22 cellular contexts compared by ENCODE assay signal in the genomic region with DNA sequence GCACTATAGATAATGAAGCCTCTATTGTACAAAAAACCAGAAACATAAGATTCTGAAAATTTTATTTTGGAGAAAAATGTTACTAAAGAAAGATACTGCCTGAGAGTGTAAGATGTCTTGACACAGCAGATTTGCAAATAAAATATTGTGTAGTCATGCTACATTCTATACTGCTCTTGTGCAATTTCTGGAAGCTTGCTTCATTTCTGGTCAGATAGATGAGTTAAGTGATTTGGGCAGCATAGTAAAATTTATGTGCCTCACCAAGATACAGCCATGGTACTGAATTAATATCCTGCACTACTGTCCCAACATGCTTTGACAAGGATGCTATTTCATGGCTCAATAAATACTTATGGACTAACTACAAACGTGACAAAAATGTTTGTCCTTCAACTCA. TPM values are rescaled to one million over a fixed set of nuclear protein-coding genes. Genes with fewer than 3 reads are reported as not detected.
DNase-seq lines count a peak whose midpoint lies in the region; ATAC-seq and TF ChIP-seq lines count a peak whose summit lies in the region.
"Had no signal": no experiment of that assay in that cellular context is flagged by ENCODE, and none has a peak within 500 bp of the region (broad histone marks: within the 10 kb centered on the region; RNA-seq: fewer than 3 reads in every experiment).

No MANE protein-coding gene starts in this region.

- TF ChIP-seq CTCF in WTC11 (IDR thresholded peaks at IDR 0.05), result no peak
- TF ChIP-seq CTCF in nephron progenitor cell (IDR thresholded peaks at IDR 0.05), result no peak

- ATAC-seq in GM21529 (IDR thresholded peaks at IDR 0.05; ENCODE audit: unreplicated experiment) (no peak), WTC11 (no peak)
- ATAC-seq: activated CD8-positive, alpha-beta T cell treated with anti-CD3 and anti-CD28 coated beads, Interleukin-2, amount 10 ng/mL, durations not matched to agents 7 days and 5 days; HepG2; SK-N-SH treated with all-trans-retinoic acid at 6 μM for 48 hours had no signal

- POLR2A ChIA-PET in WTC11 (lab: Charles Lee), result no interaction called here

- H3K9me3 Mint-ChIP-seq in WTC11, result no peaks in the 10 kb centered on the region
- no peaks in the 10 kb centered on the region for H3K9me3 Mint-ChIP-seq in nephron progenitor cell
- H3K9me3 Mint-ChIP-seq: activated B cell treated with CpG ODN at 0.5 μM for 24 hours; activated naive CD4-positive, alpha-beta T cell treated with anti-CD3 and anti-CD28 coated beads for 36 hours had no signal

- CTCF ChIA-PET in WTC11 (lab: Charles Lee), result no interaction called here

- H3K27me3 Mint-ChIP-seq in WTC11 (ENCODE audit: low read depth), result no peaks in the 10 kb centered on the region
- peaks cover 5% of the 10 kb centered on the region for H3K27me3 Mint-ChIP-seq in nephron progenitor cell (ENCODE audit: low read depth, poor library complexity)
- H3K27me3 Mint-ChIP-seq: activated B cell treated with CpG ODN at 0.5 μM for 24 hours had no signal

- DNase-seq in SIG-M5 treated with dmso at 0.1 percent for 504 hours (lab: John Stamatoyannopoulos, UW; ENCODE audit: unreplicated experiment) (peak; percentile 63), SIG-M5 (lab: John Stamatoyannopoulos, UW) (no peak), NOMO-1 treated with dmso at 0.1 percent for 144 hours (lab: John Stamatoyannopoulos, UW; ENCODE audit: unreplicated experiment) (peak; percentile 58), fibroblast of gingiva (ENCODE audit: low read depth) (peak; percentile 74), WTC11 (ENCODE audit: low spot score) (no peak), NCI-H1105 treated with DMSO at 0.1 percent for 48 hours (lab: John Stamatoyannopoulos, UW) (no peak), nephron progenitor cell (no peak)
- DNase-seq: activated B cell treated with CpG ODN at 0.5 μM for 24 hours; activated CD8-positive, alpha-beta T cell treated with anti-CD3 and anti-CD28 coated beads, Interleukin-2, amount 10 ng/mL, durations not matched to agents 7 days and 5 days; activated naive CD4-positive, alpha-beta T cell treated with anti-CD3 and anti-CD28 coated beads for 36 hours; activated T-cell treated with anti-CD3 and anti-CD28 coated beads, Interleukin-2, amount 50 U/mL, for 1 hour; effector memory CD4-positive, alpha-beta T cell; NCI-H1694; NCI-H226; NCI-H774; Peyer's patch; stimulated activated CD4-positive, alpha-beta T cell treated with anti-CD3 and anti-CD28 coated beads, Interleukin-12 subunit alpha, Interleukin-12 subunit beta, amount 100 ng/mL, for 4 hours; stomach; trophoblast cell had no signal

- H3K4me1 Mint-ChIP-seq in WTC11 (peaks cover 7% of the 10 kb centered on the region), nephron progenitor cell (peaks cover 6% of the 10 kb centered on the region)
- H3K4me1 Mint-ChIP-seq: activated B cell treated with CpG ODN at 0.5 μM for 24 hours had no signal

- no peak overlapping the region for H3K4me3 Mint-ChIP-seq in WTC11
- H3K4me3 Mint-ChIP-seq in nephron progenitor cell, result no peak overlapping the region
- H3K4me3 Mint-ChIP-seq: activated B cell treated with CpG ODN at 0.5 μM for 24 hours; activated CD8-positive, alpha-beta T cell treated with anti-CD3 and anti-CD28 coated beads, Interleukin-2, amount 10 ng/mL, durations not matched to agents 7 days and 5 days; activated naive CD4-positive, alpha-beta T cell treated with anti-CD3 and anti-CD28 coated beads for 36 hours had no signal

- H3K27ac Mint-ChIP-seq in WTC11, result no peak overlapping the region
- no peak overlapping the region for H3K27ac Mint-ChIP-seq in nephron progenitor cell
- H3K27ac Mint-ChIP-seq: activated B cell treated with CpG ODN at 0.5 μM for 24 hours; activated CD8-positive, alpha-beta T cell treated with anti-CD3 and anti-CD28 coated beads, Interleukin-2, amount 10 ng/mL, durations not matched to agents 7 days and 5 days; activated naive CD4-positive, alpha-beta T cell treated with anti-CD3 and anti-CD28 coated beads for 36 hours had no signal

- no peaks in the 10 kb centered on the region for H3K36me3 Mint-ChIP-seq in WTC11
- H3K36me3 Mint-ChIP-seq in nephron progenitor cell (ENCODE audit: low read depth), result no peaks in the 10 kb centered on the region

TF ChIP-seq in WTC11, 78 proteins besides CTCF, POLR2A, EP300 and RAD21 (continues in another document):
- TF ChIP-seq, protein P1, sequence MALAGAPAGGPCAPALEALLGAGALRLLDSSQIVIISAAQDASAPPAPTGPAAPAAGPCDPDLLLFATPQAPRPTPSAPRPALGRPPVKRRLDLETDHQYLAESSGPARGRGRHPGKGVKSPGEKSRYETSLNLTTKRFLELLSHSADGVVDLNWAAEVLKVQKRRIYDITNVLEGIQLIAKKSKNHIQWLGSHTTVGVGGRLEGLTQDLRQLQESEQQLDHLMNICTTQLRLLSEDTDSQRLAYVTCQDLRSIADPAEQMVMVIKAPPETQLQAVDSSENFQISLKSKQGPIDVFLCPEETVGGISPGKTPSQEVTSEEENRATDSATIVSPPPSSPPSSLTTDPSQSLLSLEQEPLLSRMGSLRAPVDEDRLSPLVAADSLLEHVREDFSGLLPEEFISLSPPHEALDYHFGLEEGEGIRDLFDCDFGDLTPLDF (CRISPR knock-in tag; IDR thresholded peaks at IDR 0.05), result no peak
- TF ChIP-seq ATF3 (CRISPR knock-in tag; conservative IDR thresholded peaks at IDR 0.05) (no peak), ELF4 (CRISPR knock-in tag; IDR thresholded peaks at IDR 0.05; ENCODE audit: low read depth) (no peak), NFYB (CRISPR knock-in tag; conservative IDR thresholded peaks at IDR 0.05; ENCODE audit: low read depth) (no peak), NR1H2 (CRISPR knock-in tag; IDR thresholded peaks at IDR 0.05) (no peak), ATF6 (CRISPR knock-in tag; IDR thresholded peaks at IDR 0.05) (no peak), KAT7 (CRISPR knock-in tag; IDR thresholded peaks at IDR 0.05; ENCODE audit: borderline replicate concordance) (no peak), ZNF219 (CRISPR knock-in tag; IDR thresholded peaks at IDR 0.05; ENCODE audit: borderline replicate concordance) (no peak), HMGA2 (CRISPR knock-in tag; IDR thresholded peaks at IDR 0.05) (no peak)
- TF ChIP-seq, protein P2, sequence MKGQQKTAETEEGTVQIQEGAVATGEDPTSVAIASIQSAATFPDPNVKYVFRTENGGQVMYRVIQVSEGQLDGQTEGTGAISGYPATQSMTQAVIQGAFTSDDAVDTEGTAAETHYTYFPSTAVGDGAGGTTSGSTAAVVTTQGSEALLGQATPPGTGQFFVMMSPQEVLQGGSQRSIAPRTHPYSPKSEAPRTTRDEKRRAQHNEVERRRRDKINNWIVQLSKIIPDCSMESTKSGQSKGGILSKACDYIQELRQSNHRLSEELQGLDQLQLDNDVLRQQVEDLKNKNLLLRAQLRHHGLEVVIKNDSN (CRISPR knock-in tag; IDR thresholded peaks at IDR 0.05), result no peak
- TF ChIP-seq, protein P3, sequence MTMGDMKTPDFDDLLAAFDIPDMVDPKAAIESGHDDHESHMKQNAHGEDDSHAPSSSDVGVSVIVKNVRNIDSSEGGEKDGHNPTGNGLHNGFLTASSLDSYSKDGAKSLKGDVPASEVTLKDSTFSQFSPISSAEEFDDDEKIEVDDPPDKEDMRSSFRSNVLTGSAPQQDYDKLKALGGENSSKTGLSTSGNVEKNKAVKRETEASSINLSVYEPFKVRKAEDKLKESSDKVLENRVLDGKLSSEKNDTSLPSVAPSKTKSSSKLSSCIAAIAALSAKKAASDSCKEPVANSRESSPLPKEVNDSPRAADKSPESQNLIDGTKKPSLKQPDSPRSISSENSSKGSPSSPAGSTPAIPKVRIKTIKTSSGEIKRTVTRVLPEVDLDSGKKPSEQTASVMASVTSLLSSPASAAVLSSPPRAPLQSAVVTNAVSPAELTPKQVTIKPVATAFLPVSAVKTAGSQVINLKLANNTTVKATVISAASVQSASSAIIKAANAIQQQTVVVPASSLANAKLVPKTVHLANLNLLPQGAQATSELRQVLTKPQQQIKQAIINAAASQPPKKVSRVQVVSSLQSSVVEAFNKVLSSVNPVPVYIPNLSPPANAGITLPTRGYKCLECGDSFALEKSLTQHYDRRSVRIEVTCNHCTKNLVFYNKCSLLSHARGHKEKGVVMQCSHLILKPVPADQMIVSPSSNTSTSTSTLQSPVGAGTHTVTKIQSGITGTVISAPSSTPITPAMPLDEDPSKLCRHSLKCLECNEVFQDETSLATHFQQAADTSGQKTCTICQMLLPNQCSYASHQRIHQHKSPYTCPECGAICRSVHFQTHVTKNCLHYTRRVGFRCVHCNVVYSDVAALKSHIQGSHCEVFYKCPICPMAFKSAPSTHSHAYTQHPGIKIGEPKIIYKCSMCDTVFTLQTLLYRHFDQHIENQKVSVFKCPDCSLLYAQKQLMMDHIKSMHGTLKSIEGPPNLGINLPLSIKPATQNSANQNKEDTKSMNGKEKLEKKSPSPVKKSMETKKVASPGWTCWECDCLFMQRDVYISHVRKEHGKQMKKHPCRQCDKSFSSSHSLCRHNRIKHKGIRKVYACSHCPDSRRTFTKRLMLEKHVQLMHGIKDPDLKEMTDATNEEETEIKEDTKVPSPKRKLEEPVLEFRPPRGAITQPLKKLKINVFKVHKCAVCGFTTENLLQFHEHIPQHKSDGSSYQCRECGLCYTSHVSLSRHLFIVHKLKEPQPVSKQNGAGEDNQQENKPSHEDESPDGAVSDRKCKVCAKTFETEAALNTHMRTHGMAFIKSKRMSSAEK (CRISPR knock-in tag; IDR thresholded peaks at IDR 0.05; ENCODE audit: borderline replicate concordance), result no peak

RNA-seq across cellular contexts. Expression of gene STARD13, which starts 55.1 kb away (rescaled TPM):
- total RNA-seq in WTC11 (2021), result 4.0 to 4.4 TPM (median 4.2 TPM) in 3 replicates
- total RNA-seq: activated CD8-positive, alpha-beta T cell treated with anti-CD3 and anti-CD28 coated beads, Interleukin-2, amount 10 ng/mL, durations not matched to agents 7 days and 5 days had no signal

Comparison
In these comparisons a context has a peak if more than half of its experiments do, and no peak if none do; other contexts are left out.
1. DNase-seq: peak in SIG-M5 treated with dmso at 0.1 percent for 504 hours (single experiment), NOMO-1 treated with dmso at 0.1 percent for 144 hours (single experiment) and fibroblast of gingiva (single experiment); none in SIG-M5 (single experiment), WTC11 (single experiment), NCI-H1105 treated with DMSO at 0.1 percent for 48 hours (single experiment) and nephron progenitor cell (single experiment).